Comparison of ENCODE assay signal across 8 cellular contexts in the genomic region with DNA sequence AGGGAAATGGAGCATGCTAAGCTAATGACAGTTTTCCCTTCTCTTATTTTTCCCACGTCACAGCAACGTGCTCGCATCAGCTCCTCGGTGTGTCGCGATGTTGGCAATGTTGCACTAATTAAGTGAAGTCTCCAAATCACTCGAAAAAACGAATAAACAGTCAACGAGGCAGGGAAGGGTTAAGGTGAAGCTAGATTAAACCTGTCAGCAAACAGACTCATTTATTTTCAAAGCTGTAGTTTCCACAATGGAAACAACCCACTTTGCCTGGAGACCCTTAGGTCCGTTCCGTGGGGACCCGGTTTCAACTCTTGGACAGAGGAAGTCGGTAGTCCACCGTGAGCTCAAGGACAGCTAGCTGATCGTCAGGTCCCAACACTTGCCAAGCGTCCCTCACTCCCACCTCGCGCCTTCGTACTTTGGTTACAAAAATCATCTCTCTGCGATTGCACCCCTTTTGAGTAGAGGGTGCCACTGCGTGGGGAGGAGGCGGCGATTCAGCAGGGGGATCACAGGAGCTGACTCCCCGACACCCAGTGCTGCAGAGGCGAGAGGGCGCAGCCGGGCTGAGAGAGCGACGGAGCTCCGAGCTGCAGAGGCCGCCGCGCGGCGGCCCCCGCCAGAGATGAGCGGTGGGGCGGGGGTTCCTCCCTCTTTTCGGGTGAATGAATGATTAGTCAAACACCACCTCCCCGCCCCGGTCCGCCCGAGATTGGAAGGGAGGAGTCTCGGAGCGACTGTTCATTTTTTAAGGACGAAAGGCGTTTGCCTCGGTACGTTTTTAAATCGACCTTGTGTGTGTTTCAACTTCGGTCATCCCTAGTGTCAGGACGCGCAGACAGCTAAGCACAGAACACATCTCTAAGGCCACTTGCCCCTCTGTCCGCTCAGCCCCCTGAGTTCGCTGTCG. TPM values are rescaled to one million over a fixed set of nuclear protein-coding genes. Genes with fewer than 3 reads are reported as not detected.
A peak's percentile ranks its signal among the peaks of the same experiment; 100 is the strongest.
DNase-seq lines count a peak whose midpoint lies in the region; ATAC-seq, FAIRE-seq and TF ChIP-seq lines count a peak whose summit lies in the region.

No MANE protein-coding gene starts in this region.

- intact Hi-C loops in heart left ventricle (cut with DNase I) = no loop called here

- H3K27me3 ChIP-seq in heart left ventricle = peaks cover 0 to 75% (median 17%) of the 10 kb centered on the region in 9 donors

- ATAC-seq in heart left ventricle = peak in 3 of 4 donors; percentile 75 to 80 (median 77)
- no peak for ATAC-seq in HG02884 (IDR thresholded peaks at IDR 0.05; ENCODE audit: unreplicated experiment)

- H3K27ac ChIP-seq in heart left ventricle = peak overlapping the region in 3 of 12 donors; percentile 30 to 68 (median 44)

- no peak for TF ChIP-seq POLR2A in heart left ventricle (IDR thresholded peaks at IDR 0.05)

- DNase-seq in G401 (ENCODE audit: low spot score) (peak; percentile 78), HTR-8/SVneo (ENCODE audit: insufficient read length, low spot score) (peak; percentile 28), heart left ventricle (peak; percentile 21 to 67 (median 37)), occipital lobe (lab: John Stamatoyannopoulos, UW) (peak; percentile 30), SIG-M5 (lab: John Stamatoyannopoulos, UW) (no peak), SKM-1 (lab: John Stamatoyannopoulos, UW; ENCODE audit: unreplicated experiment) (no peak)
- peak; percentile 16 for DNase-seq in activated naive CD4-positive, alpha-beta T cell treated with anti-CD3 and anti-CD28 coated beads, Interleukin-2, amount 50 U/mL, for 16 hours

- no peak for FAIRE-seq in HTR-8/SVneo (lab: Jason Lieb, UNC)

- 2 to 6% (median 4%) methylated on average over 29 to 56 of the region's 56 CpGs for WGBS in heart left ventricle, 4 donors

- TF ChIP-seq CTCF in heart left ventricle (IDR thresholded peaks at IDR 0.05) = no peak

- peaks cover 0 to 21% (median 4%) of the 10 kb centered on the region in 12 donors for H3K4me1 ChIP-seq in heart left ventricle

- H3K9me3 ChIP-seq in heart left ventricle = no peaks in the 10 kb centered on the region

- peak overlapping the region; percentile 42 to 81 (median 62) for H3K4me3 ChIP-seq in heart left ventricle

- H3K36me3 ChIP-seq in heart left ventricle = no peaks in the 10 kb centered on the region

- in situ Hi-C loops in G401 (cut with HindIII; ENCODE audit: low sequenced_read_pairs) = no loop called here

RNA-seq across cellular contexts. Expression of gene BMPER, which starts 1.3 kb away (rescaled TPM):
- total RNA-seq in G401 (2014; rRNA removed; shearing (Covaris generic)) = not detected in 2 replicates
- total RNA-seq in heart left ventricle = 1 to 10 TPM in 5 of 9 donors, under 1 TPM in 4; 0.05 to 4.2 (median 1.4) TPM
- polyA plus RNA-seq in heart left ventricle = under 1 TPM; 0.34 to 0.50 TPM
- total RNA-seq in occipital lobe = 4.5 TPM

Comparison
In these comparisons a context has a peak if more than half of its experiments do, and no peak if none do; other contexts are left out.
1. DNase-seq: peak in G401 (single experiment), HTR-8/SVneo (single experiment), activated naive CD4-positive, alpha-beta T cell treated with anti-CD3 and anti-CD28 coated beads, Interleukin-2, amount 50 U/mL, for 16 hours (single experiment), heart left ventricle (5 of 5) and occipital lobe (single experiment); none in SIG-M5 (single experiment) and SKM-1 (single experiment).